In genomic region chr5:54990751-54991349, GRCh38 we compare ENCODE assay signal across 17 cellular contexts. TPM values are rescaled to one million over a fixed set of nuclear protein-coding genes. Genes with fewer than 3 reads are reported as not detected.
DNase-seq lines count a peak whose midpoint lies in the region; ATAC-seq and TF ChIP-seq lines count a peak whose summit lies in the region.
"Had no signal": no experiment of that assay in that cellular context is flagged by ENCODE, and none has a peak within 500 bp of the region (broad histone marks: within the 10 kb centered on the region; RNA-seq: fewer than 3 reads in every experiment).

No MANE protein-coding gene starts in this region.

- H3K36me3 Mint-ChIP-seq in HFFc6 (ENCODE audit: low read depth) (no peaks in the 10 kb centered on the region), immature natural killer cell (peaks cover 0 to 4% (median 0%) of the 10 kb centered on the region in 3 donors)
- H3K36me3 Mint-ChIP-seq: mesothelial cell of epicardium had no signal

- H3K27me3 Mint-ChIP-seq in HFFc6 (ENCODE audit: insufficient read depth) (no peaks in the 10 kb centered on the region), immature natural killer cell (ENCODE audit: low read depth in 3 of 3) (peaks cover 0 to 2% (median 1%) of the 10 kb centered on the region in 3 donors)

- H3K27ac Mint-ChIP-seq in HFFc6 (peak overlapping the region; percentile 90), immature natural killer cell (peak overlapping the region in 4 of 6 donors; percentile 5 to 61 (median 34))
- H3K27ac Mint-ChIP-seq: activated naive CD4-positive, alpha-beta T cell treated with anti-CD3 and anti-CD28 coated beads for 36 hours; mesothelial cell of epicardium had no signal

- H3K9me3 Mint-ChIP-seq in HFFc6 (no peaks in the 10 kb centered on the region), immature natural killer cell (no peaks in the 10 kb centered on the region)
- H3K9me3 Mint-ChIP-seq: activated naive CD4-positive, alpha-beta T cell treated with anti-CD3 and anti-CD28 coated beads for 36 hours had no signal

- ATAC-seq in HG03457 (IDR thresholded peaks at IDR 0.05; ENCODE audit: unreplicated experiment), result no peak
- ATAC-seq in GM19463 (IDR thresholded peaks at IDR 0.05; ENCODE audit: unreplicated experiment), result no peak
- ATAC-seq: GM12878 had no signal

- peak overlapping the region; percentile 73 for H3K4me3 Mint-ChIP-seq in HFFc6
- peak overlapping the region in 3 of 5 donors; percentile 13 to 55 (median 40) for H3K4me3 Mint-ChIP-seq in immature natural killer cell
- H3K4me3 Mint-ChIP-seq: activated naive CD4-positive, alpha-beta T cell treated with anti-CD3 and anti-CD28 coated beads for 36 hours; mesothelial cell of epicardium had no signal

- no peak for TF ChIP-seq CTCF in HFFc6 (IDR thresholded peaks at IDR 0.05)

- H3K4me1 Mint-ChIP-seq in HFFc6 (ENCODE audit: low read depth) (peaks cover 80% of the 10 kb centered on the region), immature natural killer cell (peaks cover 82 to 95% of the 10 kb centered on the region in 2 donors)

- DNase-seq in A172 (ENCODE audit: low spot score), result peak; percentile 60
- DNase-seq in HFFc6, result peak; percentile 90
- peak; percentile 52 for DNase-seq in astrocyte of the hippocampus (ENCODE audit: low read depth, low spot score)
- DNase-seq in immature natural killer cell, result no peak
- no peak for DNase-seq in activated effector memory CD4-positive, alpha-beta T cell treated with Interleukin-2 at 50 U/mL for 16 hours
- no peak for DNase-seq in NOMO-1 treated with dmso at 0.1 percent for 144 hours (lab: John Stamatoyannopoulos, UW; ENCODE audit: unreplicated experiment)
- DNase-seq: activated naive CD4-positive, alpha-beta T cell treated with anti-CD3 and anti-CD28 coated beads for 36 hours; cerebellar nuclear complex; erythroblast; NCI-H1105 treated with DMSO at 0.1 percent for 48 hours; NCI-H774; SHP77 treated with DMSO at 0.1 percent for 48 hours had no signal

RNA-seq across cellular contexts. Expression of gene ESM1, which starts 5.5 kb away (rescaled TPM):
- 1.4 and 2.5 TPM in 2 replicates for total RNA-seq in A172 (2014; rRNA removed; shearing (Covaris generic))
- 10 to 100 TPM in 2 of 6 experiments, 1 to 10 TPM in 4; 8.5 to 54.1 (median 9.1) TPM for total RNA-seq in HFFc6 (2021; fragmentation: NEBNext Ultra II Directional; extraction: Animal tissue kit (Norgen Biotek cat#: 25700))
- under 1 TPM in 2 of 3 donors, not detected in 1; 0.74 to 0.96 TPM for polyA plus RNA-seq in immature natural killer cell
- total RNA-seq: activated naive CD4-positive, alpha-beta T cell treated with anti-CD3 and anti-CD28 coated beads for 36 hours; GM12878; mesothelial cell of epicardium had no signal
- polyA plus RNA-seq: GM12878 had no signal

RNA-seq across cellular contexts. Expression of gene GZMK, which starts 33.2 kb away (rescaled TPM):
- not detected in 2 replicates for total RNA-seq in A172 (2014; rRNA removed; shearing (Covaris generic))
- total RNA-seq in HFFc6 (2021; fragmentation: NEBNext Ultra II Directional; extraction: Animal tissue kit (Norgen Biotek cat#: 25700)), result not detected
- 100 to 1,000 TPM; 175 to 260 (median 257) TPM for polyA plus RNA-seq in immature natural killer cell
- total RNA-seq: activated naive CD4-positive, alpha-beta T cell treated with anti-CD3 and anti-CD28 coated beads for 36 hours; GM12878; mesothelial cell of epicardium; osteocyte had no signal

Comparison
In these comparisons a context has a peak if more than half of its experiments do, and no peak if none do; other contexts are left out.
1. DNase-seq: peak in A172 (single experiment), HFFc6 (single experiment) and astrocyte of the hippocampus (single experiment); none in immature natural killer cell (0 of 3), activated effector memory CD4-positive, alpha-beta T cell treated with Interleukin-2 at 50 U/mL for 16 hours (single experiment) and NOMO-1 treated with dmso at 0.1 percent for 144 hours (single experiment).